In the genomic region with DNA sequence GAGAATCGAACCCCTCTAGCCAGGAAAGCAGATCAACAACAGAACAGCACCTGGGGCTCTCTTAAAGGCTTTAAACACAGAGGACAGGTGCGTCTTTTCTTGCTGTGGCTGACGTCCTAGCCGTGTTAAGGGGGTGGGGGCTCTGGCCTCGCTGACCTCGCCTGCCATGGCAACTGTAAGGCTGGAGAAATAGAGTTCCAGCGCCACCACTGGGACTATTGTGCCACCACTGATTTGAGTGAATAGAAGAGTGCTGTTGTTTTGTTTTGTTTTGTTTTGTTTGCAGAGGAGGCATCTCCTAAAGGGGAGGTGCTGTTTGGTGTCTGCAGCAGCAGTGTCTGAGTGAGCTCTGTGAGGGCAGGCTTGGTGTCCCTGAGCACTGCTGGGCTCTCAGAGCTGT, we compare ENCODE assay signal across 1 cellular context.
TF ChIP-seq lines count a peak whose summit lies in the region.

No MANE protein-coding gene starts in this region.

TF ChIP-seq in K562, 482 proteins besides CTCF, POLR2A, EP300 and RAD21:
- no peak for TF ChIP-seq BRCA1 (IDR thresholded peaks at IDR 0.05)
- TF ChIP-seq BRCA1 (CRISPR knock-in tag; IDR thresholded peaks at IDR 0.05) = no peak
- TF ChIP-seq RFX1 (IDR thresholded peaks at IDR 0.05) = peak; percentile 29; the same call in 1 of the 2 replicates
